8 cellular contexts compared by ENCODE assay signal in the genomic region with DNA sequence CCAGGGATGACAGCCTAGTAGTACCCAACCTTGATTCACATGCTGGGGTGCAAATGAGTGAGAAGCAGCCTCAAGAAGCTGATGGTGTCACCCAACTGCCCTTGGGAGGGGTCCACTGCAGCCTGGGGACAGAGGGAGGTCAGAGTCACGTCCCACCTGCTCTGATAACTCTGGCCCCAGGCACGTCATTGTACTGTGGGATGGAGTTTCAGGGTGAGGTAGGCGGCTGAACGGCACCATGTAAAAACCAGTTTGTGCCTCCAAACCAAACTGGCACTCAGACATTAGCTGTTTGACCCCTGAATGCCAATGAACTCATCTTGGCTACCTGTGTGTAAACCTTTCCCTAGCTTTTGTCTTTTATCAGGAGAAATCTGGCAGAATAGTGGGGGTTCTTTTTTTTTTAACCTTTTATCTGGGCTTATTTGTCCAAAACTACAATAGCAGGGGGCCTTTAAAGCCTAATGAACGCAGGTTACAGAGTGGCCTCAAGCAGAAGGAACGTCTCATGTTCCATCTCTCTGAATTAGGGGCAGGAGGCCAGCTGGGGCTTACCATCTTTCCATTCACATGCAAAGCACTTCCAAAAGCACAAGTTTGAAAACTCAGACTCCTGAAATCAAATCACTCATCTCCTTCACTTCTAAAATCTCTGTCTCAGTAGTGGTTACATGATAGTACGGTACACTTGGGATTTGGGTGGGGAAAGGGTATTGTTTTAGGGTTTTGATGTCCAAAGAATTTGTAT.
A peak's percentile ranks its signal among the peaks of the same experiment; 100 is the strongest.
DNase-seq lines count a peak whose midpoint lies in the region; ATAC-seq, FAIRE-seq and TF ChIP-seq lines count a peak whose summit lies in the region.

No MANE protein-coding gene starts in this region.

- H3K27me3 Mint-ChIP-seq in activated naive CD4-positive, alpha-beta T cell treated with anti-CD3 and anti-CD28 coated beads for 36 hours (ENCODE audit: low read depth), result no peaks in the 10 kb centered on the region

- CTCF ChIA-PET in activated naive CD4-positive, alpha-beta T cell treated with anti-CD3 and anti-CD28 coated beads for 36 hours (lab: Charles Lee), result interaction anchor here (0.6 to 1.6 kb wide), 4 partner anchors 19 to 121 kb away, joined by 3 to 5 read pairs (median 3); no protein-coding TSS in a partner anchor

- no peaks in the 10 kb centered on the region for H3K9me3 ChIP-seq in keratinocyte (ENCODE audit: control insufficient read depth, low read depth, low read length)

- H3K9ac ChIP-seq in keratinocyte (ENCODE audit: control insufficient read depth, extremely low read depth, insufficient read depth, low read length), result peak overlapping the region; percentile 80

- no peak overlapping the region for H3K27ac Mint-ChIP-seq in activated naive CD4-positive, alpha-beta T cell treated with anti-CD3 and anti-CD28 coated beads for 36 hours

- no peaks in the 10 kb centered on the region for H3K79me2 ChIP-seq in keratinocyte (ENCODE audit: control insufficient read depth, insufficient read depth, low read length)

- H3K27me3 ChIP-seq in keratinocyte (ENCODE audit: control insufficient read depth, extremely low read depth, insufficient read depth, low read length), result no peaks in the 10 kb centered on the region

- ATAC-seq in GM18502 (IDR thresholded peaks at IDR 0.05; ENCODE audit: poor library complexity, unreplicated experiment), result peak; percentile 20
- ATAC-seq in HG02610 (IDR thresholded peaks at IDR 0.05; ENCODE audit: unreplicated experiment), result peak; percentile 20

- no peaks in the 10 kb centered on the region for H4K20me1 ChIP-seq in keratinocyte (ENCODE audit: control insufficient read depth, extremely low read depth, insufficient read depth, low read length)

- intact Hi-C loops in activated naive CD4-positive, alpha-beta T cell treated with anti-CD3 and anti-CD28 coated beads for 36 hours (cut with micrococcal nuclease), result loop anchor here (1.0 to 5.0 kb wide), 2 partner anchors 58 to 121 kb away; no protein-coding TSS in a partner anchor

- H3K9me1 ChIP-seq in keratinocyte (ENCODE audit: control insufficient read depth, extremely low read depth, insufficient read depth, low read length), result no peaks in the 10 kb centered on the region

- H3K9me3 Mint-ChIP-seq in activated naive CD4-positive, alpha-beta T cell treated with anti-CD3 and anti-CD28 coated beads for 36 hours, result peaks cover 4% of the 10 kb centered on the region

- peaks cover 0 to 10% of the 10 kb centered on the region in 2 experiments for H3K36me3 ChIP-seq in keratinocyte (ENCODE audit: control insufficient read depth in 2 of 2, extremely low read depth in 1 of 2, insufficient read depth in 2 of 2, low read length in 2 of 2)

- no peak overlapping the region for H2AFZ ChIP-seq in keratinocyte (ENCODE audit: control insufficient read depth, low read length)

- H3K4me2 ChIP-seq in keratinocyte (ENCODE audit: control insufficient read depth, extremely low read depth, insufficient read depth, low read depth, low read length), result peak overlapping the region; percentile 98

- peaks cover 31% of the 10 kb centered on the region for H3K4me1 ChIP-seq in keratinocyte (ENCODE audit: control insufficient read depth, extremely low read depth, insufficient read depth, low read length)

- peaks cover 20% of the 10 kb centered on the region for H3K36me3 Mint-ChIP-seq in activated naive CD4-positive, alpha-beta T cell treated with anti-CD3 and anti-CD28 coated beads for 36 hours (ENCODE audit: low read depth)

- peaks cover 61% of the 10 kb centered on the region for H3K4me1 Mint-ChIP-seq in activated naive CD4-positive, alpha-beta T cell treated with anti-CD3 and anti-CD28 coated beads for 36 hours (ENCODE audit: low read depth)

- TF ChIP-seq CTCF in keratinocyte (optimal IDR thresholded peaks at IDR 0.05 in 1 of 3, IDR thresholded peaks at IDR 0.05 in 1 of 3, conservative IDR thresholded peaks at IDR 0.05 in 1 of 3; ENCODE audit: extremely low read depth in 1 of 3, insufficient read depth in 2 of 3, low read length in 3 of 3), result no peak

- no peak for FAIRE-seq in keratinocyte (lab: Jason Lieb, UNC)

- dilution Hi-C loops in keratinocyte (cut with MboI; ENCODE audit: extremely low pct_ligation_motif_present, low sequenced_read_pairs), result no loop called here

- DNase-seq in RPMI8226, result peak; percentile 53
- no peak for DNase-seq in keratinocyte (ENCODE audit: low read depth, low spot score)
- DNase-seq in HuH-7 (ENCODE audit: low spot score), result no peak
- no peak for DNase-seq in AML-193 (lab: John Stamatoyannopoulos, UW)
- no peak for DNase-seq in activated naive CD4-positive, alpha-beta T cell treated with anti-CD3 and anti-CD28 coated beads for 36 hours
- no peak for DNase-seq in NCI-H1048 (lab: John Stamatoyannopoulos, UW)

- H3K4me3 ChIP-seq in keratinocyte (ENCODE audit: control insufficient read depth in 2 of 3, extremely low read depth in 1 of 3, insufficient read depth in 2 of 3, low read depth in 1 of 3, low read length in 3 of 3), result no peak overlapping the region

- H3K27ac ChIP-seq in keratinocyte (ENCODE audit: control insufficient read depth, insufficient read depth, low read length), result peak overlapping the region; percentile 96

- H3K4me3 Mint-ChIP-seq in activated naive CD4-positive, alpha-beta T cell treated with anti-CD3 and anti-CD28 coated beads for 36 hours, result no peak overlapping the region
